2 cellular contexts compared by ENCODE assay signal in genomic region chr17:72661945-72662826, GRCh38.
A peak's percentile ranks its signal among the peaks of the same experiment; 100 is the strongest.
TF ChIP-seq lines count a peak whose summit lies in the region.

No MANE protein-coding gene starts in this region.

TF ChIP-seq in SK-N-SH treated with all-trans-retinoic acid at 6 μM for 48 hours, 23 proteins besides CTCF, POLR2A, EP300 and RAD21:
- no peak for TF ChIP-seq PATZ1 (CRISPR knock-in tag; IDR thresholded peaks at IDR 0.05; ENCODE audit: borderline replicate concordance)
- TF ChIP-seq POU6F1 (CRISPR knock-in tag; IDR thresholded peaks at IDR 0.05; ENCODE audit: borderline replicate concordance, low read depth), result no peak
- TF ChIP-seq ZNF70 (CRISPR knock-in tag; IDR thresholded peaks at IDR 0.05), result no peak
- TF ChIP-seq ZFP30 (CRISPR knock-in tag; IDR thresholded peaks at IDR 0.05), result no peak
- TF ChIP-seq ZNF8 (CRISPR knock-in tag; IDR thresholded peaks at IDR 0.05), result no peak
- TF ChIP-seq ZNF565 (CRISPR knock-in tag; conservative IDR thresholded peaks at IDR 0.05; ENCODE audit: low read depth), result no peak
- TF ChIP-seq BACH2 (CRISPR knock-in tag; IDR thresholded peaks at IDR 0.05; ENCODE audit: borderline replicate concordance), result no peak
- TF ChIP-seq GLIS3 (CRISPR knock-in tag; IDR thresholded peaks at IDR 0.05), result no peak

TF ChIP-seq in K562, 482 proteins besides CTCF, POLR2A, EP300 and RAD21:
- TF ChIP-seq ZNF512 (tag; IDR thresholded peaks at IDR 0.05), result peak; percentile 99
- TF ChIP-seq ZNF133 (CRISPR knock-in tag; IDR thresholded peaks at IDR 0.05), result no peak
- no peak for TF ChIP-seq ZFP30 (CRISPR knock-in tag; IDR thresholded peaks at IDR 0.05; ENCODE audit: borderline replicate concordance)
TF ChIP-seq in K562: peak in this region for 1.
